ENCODE assay signal across 9 cellular contexts in the genomic region with DNA sequence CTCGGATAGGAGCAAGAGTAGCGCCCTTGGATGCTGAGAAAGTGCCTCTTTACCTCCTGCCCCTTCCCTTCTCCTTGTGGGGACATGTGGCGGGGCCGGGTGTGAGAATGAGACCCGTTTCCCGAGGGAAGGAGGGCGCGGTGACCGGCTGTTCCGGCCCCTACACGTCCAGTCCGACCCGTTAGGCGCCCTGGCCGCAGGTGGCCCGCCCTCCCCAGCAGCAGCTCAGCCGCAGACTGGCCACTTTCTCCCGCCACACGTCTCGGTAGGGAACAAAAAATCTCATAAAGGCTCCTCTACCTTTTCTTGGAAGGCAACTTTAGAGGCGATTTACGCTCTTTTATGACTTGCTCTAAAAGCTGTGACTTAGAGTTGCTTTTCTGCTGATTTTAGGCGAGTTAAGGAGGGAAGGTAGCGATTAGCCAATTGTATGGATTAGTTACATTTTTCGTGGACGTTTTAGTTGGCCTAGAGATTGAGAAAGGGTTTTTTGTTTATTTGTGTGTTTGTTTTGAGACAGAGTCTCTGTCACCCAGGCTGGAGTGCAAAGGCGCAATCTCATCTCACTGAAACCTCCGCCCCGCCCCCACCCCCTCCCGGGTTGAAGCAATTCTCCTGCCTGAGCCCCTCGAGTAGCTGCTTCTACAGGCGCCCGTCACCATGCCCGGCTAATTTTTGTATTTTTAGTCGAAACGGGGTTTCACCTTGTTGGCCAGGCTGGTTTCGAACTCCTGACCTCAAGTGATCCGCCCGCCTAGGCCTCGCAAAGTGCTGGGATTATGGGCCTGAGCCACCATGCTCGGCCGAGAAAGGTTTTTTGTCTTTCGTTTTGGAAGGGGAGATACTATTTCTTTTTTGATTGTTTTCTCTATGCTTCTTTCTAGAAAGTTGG. TPM values are rescaled to one million over a fixed set of nuclear protein-coding genes. Genes with fewer than 3 reads are reported as not detected.
DNase-seq lines count a peak whose midpoint lies in the region; ATAC-seq and TF ChIP-seq lines count a peak whose summit lies in the region.
"Had no signal": no experiment of that assay in that cellular context is flagged by ENCODE, and none has a peak within 500 bp of the region (broad histone marks: within the 10 kb centered on the region; RNA-seq: fewer than 3 reads in every experiment).

No MANE protein-coding gene starts in this region.

- no peak for ATAC-seq in HG02763 (IDR thresholded peaks at IDR 0.05; ENCODE audit: unreplicated experiment)

- no peaks in the 10 kb centered on the region for H3K9me3 ChIP-seq in mucosa of stomach (ENCODE audit: control insufficient read depth, low read length)

- H3K4me1 ChIP-seq in mucosa of stomach (ENCODE audit: control insufficient read depth, insufficient read depth, low read length) = peaks cover 3% of the 10 kb centered on the region

- H3K27me3 ChIP-seq in BJ (ENCODE audit: control insufficient read depth, insufficient read depth, low read length) (no peaks in the 10 kb centered on the region), dorsolateral prefrontal cortex (peaks cover 0 to 19% (median 6%) of the 10 kb centered on the region in 45 donors), mucosa of stomach (ENCODE audit: control insufficient read depth, insufficient read depth, low read length) (peaks cover 8% of the 10 kb centered on the region)

- TF ChIP-seq CTCF in BJ (IDR thresholded peaks at IDR 0.05; ENCODE audit: insufficient read depth, low read depth, low read length) (no peak), dorsolateral prefrontal cortex (IDR thresholded peaks at IDR 0.05 in 54 of 56, conservative IDR thresholded peaks at IDR 0.05 in 2 of 56; ENCODE audit: low read depth in 1 of 56, partially characterized antibody in 56 of 56) (no peak), GM10266 (IDR thresholded peaks at IDR 0.05; ENCODE audit: control insufficient read depth, insufficient read depth, low read depth, missing control alignments) (no peak)

- intact Hi-C loops in dorsolateral prefrontal cortex (cut with DNase I) = loop anchor here in 1 of 2 donors (5.0 kb wide), 1 partner anchor 59 kb away; no protein-coding TSS in a partner anchor

- DNase-seq in BJ (ENCODE audit: low read depth) (no peak), HT-29 (ENCODE audit: low spot score) (peak; percentile 29), dorsolateral prefrontal cortex (no peak), NCI-H2081 treated with DMSO at 0.1 percent for 48 hours (lab: John Stamatoyannopoulos, UW) (no peak), GM10266 (ENCODE audit: extremely low spot score) (no peak), GM19238 (ENCODE audit: insufficient read length, low spot score) (no peak)
- DNase-seq: NCI-H2107 had no signal

- H3K27ac ChIP-seq in dorsolateral prefrontal cortex = no peak overlapping the region

- POLR2A ChIA-PET in BJ (lab: Charles Lee) = no interaction called here

- peak overlapping the region; percentile 64 for H3K9ac ChIP-seq in mucosa of stomach (ENCODE audit: low read length)

- H3K4me3 ChIP-seq in BJ (ENCODE audit: low read depth, low read length) = peak overlapping the region; percentile 54
- peak overlapping the region; percentile 48 to 81 (median 64) for H3K4me3 ChIP-seq in dorsolateral prefrontal cortex
- H3K4me3 ChIP-seq in mucosa of stomach (ENCODE audit: low read length) = no peak overlapping the region

- H3K36me3 ChIP-seq in BJ (ENCODE audit: control insufficient read depth, insufficient read depth, low read length) = no peaks in the 10 kb centered on the region
- no peaks in the 10 kb centered on the region for H3K36me3 ChIP-seq in mucosa of stomach (ENCODE audit: control insufficient read depth, insufficient read depth, low read length)

- CTCF ChIA-PET in BJ (lab: Yijun Ruan, JAX) = interaction anchor here (1.1 kb wide), 1 partner anchor 496 kb away, joined by 3 read pairs; no protein-coding TSS in a partner anchor

RNA-seq across cellular contexts. Expression of gene PGPEP1L, which starts 8.3 kb away (rescaled TPM):
- polyA plus RNA-seq in BJ (2011; rRNA removed) = 0.15 TPM in 2 replicates
- 0.28 TPM in 1 of 2 replicates, not detected in the other for polyA minus RNA-seq in BJ (2011; rRNA and poly(A)+ RNA removed)
- total RNA-seq in HT-29 (2014; rRNA removed; shearing (Covaris generic)) = not detected in 2 replicates
- 1 to 10 TPM in 66 of 120 experiments, under 1 TPM in 41, not detected in 13; 0.36 to 3.0 (median 1.2) TPM for total RNA-seq in dorsolateral prefrontal cortex
